In the genomic region with DNA sequence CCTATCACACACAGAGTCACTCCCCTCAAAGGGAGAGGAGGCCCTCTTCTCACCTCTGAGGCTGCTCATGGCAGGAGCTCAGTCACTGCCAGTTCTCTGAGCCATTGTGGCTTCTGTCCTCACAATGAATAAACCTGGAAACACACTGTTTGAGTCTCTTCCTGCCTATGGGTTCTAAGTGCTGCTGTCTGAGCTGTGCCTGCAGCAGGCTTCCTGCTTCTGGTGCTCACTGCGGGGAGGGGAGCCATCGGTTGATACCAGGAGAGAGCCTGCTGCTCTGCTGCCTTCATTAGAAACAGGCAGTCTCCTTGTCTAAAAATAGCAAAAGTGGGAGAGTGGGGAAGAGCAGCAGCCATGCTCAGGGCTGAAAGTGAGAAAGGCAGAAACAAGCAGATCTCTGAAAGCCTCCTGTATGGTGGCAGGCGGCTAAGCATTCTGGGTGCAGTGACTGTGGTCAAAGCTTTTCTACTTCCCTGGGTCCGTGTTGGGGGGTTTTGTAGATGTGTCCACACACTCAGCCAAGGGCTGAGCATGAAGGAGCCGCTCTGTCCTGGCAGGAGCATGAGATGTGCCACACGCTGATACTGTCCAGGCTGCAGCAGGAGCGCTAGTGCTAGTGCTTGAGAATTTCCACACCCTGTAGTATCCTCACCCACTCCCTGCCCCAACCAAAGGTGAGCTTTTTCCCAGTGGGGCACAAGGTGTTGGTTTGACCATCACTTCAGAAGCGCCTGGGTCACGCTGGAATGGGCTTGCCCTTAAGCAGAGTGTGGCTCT, we compare ENCODE assay signal across 10 cellular contexts. TPM values are rescaled to one million over a fixed set of nuclear protein-coding genes. Genes with fewer than 3 reads are reported as not detected.
DNase-seq lines count a peak whose midpoint lies in the region; ATAC-seq, FAIRE-seq and TF ChIP-seq lines count a peak whose summit lies in the region.
"Had no signal": no experiment of that assay in that cellular context is flagged by ENCODE, and none has a peak within 500 bp of the region (broad histone marks: within the 10 kb centered on the region; RNA-seq: fewer than 3 reads in every experiment).

No MANE protein-coding gene starts in this region.

- H3K4me2 ChIP-seq in neural cell (ENCODE audit: low read length): no peak overlapping the region

- DNase-seq in GM12892 (ENCODE audit: insufficient read length): no peak
- peak; percentile 86 for DNase-seq in NCI-H69 (lab: John Stamatoyannopoulos, UW)
- peak; percentile 40 to 67 for DNase-seq in cerebellar nuclear complex (lab: John Stamatoyannopoulos, UW)
- DNase-seq in midbrain (lab: John Stamatoyannopoulos, UW): no peak
- no peak for DNase-seq in putamen (ENCODE audit: low spot score)
- no peak for DNase-seq in NCI-H510A treated with DMSO at 0.1 percent for 48 hours (lab: John Stamatoyannopoulos, UW)
- DNase-seq: HCEC 1CT had no signal

- no peak for ATAC-seq in GM19452 (IDR thresholded peaks at IDR 0.05; ENCODE audit: unreplicated experiment)

- no peak overlapping the region for H3K4me3 ChIP-seq in neural cell (ENCODE audit: low read length)

- FAIRE-seq in GM12892 (lab: Jason Lieb, UNC): peak; percentile 84
- FAIRE-seq: colon had no signal

- H4K20me1 ChIP-seq in neural cell (ENCODE audit: insufficient read depth): no peaks in the 10 kb centered on the region

- TF ChIP-seq EP300 in neural cell (conservative IDR thresholded peaks at IDR 0.05; ENCODE audit: poor library complexity, severe bottlenecking): no peak

- peak overlapping the region; percentile 11 for H3K27ac ChIP-seq in neural cell (ENCODE audit: low read length)

- no peaks in the 10 kb centered on the region for H3K36me3 ChIP-seq in neural cell (ENCODE audit: insufficient read depth, low read length)

- no peaks in the 10 kb centered on the region for H3K27me3 ChIP-seq in neural cell (ENCODE audit: insufficient read depth, low read depth, low read length)

- no peaks in the 10 kb centered on the region for H3K79me2 ChIP-seq in neural cell (replicated peaks; ENCODE audit: insufficient read depth, low read length)

- no peak for TF ChIP-seq RAD21 in neural cell (conservative IDR thresholded peaks at IDR 0.05)

- peaks cover 6% of the 10 kb centered on the region for H3K9me3 ChIP-seq in neural cell (ENCODE audit: low read length)

- H3K9ac ChIP-seq in neural cell (ENCODE audit: low read length): peak overlapping the region; percentile 13

- no peaks in the 10 kb centered on the region for H3F3A ChIP-seq in neural cell (ENCODE audit: insufficient read depth, low read length, poor library complexity, severe bottlenecking)

- no peak for TF ChIP-seq POLR2A in GM12892 (IDR thresholded peaks at IDR 0.05; ENCODE audit: low read depth, low read length)

- TF ChIP-seq CTCF in neural cell (IDR thresholded peaks at IDR 0.05; ENCODE audit: poor library complexity, severe bottlenecking): no peak

- H3K9me2 ChIP-seq in neural cell (ENCODE audit: insufficient read depth, low read length): no peaks in the 10 kb centered on the region

- no peak overlapping the region for H2AFZ ChIP-seq in neural cell (ENCODE audit: low read depth, low read length)

TF ChIP-seq in neural cell, 6 proteins besides CTCF, POLR2A, EP300 and RAD21:
- TF ChIP-seq TAF1 (IDR thresholded peaks at IDR 0.05; ENCODE audit: low read depth) (no peak), POLR2AphosphoS5 (IDR thresholded peaks at IDR 0.05) (no peak), SMC3 (conservative IDR thresholded peaks at IDR 0.05; ENCODE audit: poor library complexity) (no peak), MXI1 (conservative IDR thresholded peaks at IDR 0.05; ENCODE audit: poor library complexity, severe bottlenecking) (no peak), EZH2 (IDR thresholded peaks at IDR 0.05; ENCODE audit: borderline replicate concordance, insufficient read depth, low read length, poor library complexity, severe bottlenecking) (no peak)
- TF ChIP-seq, protein P1, sequence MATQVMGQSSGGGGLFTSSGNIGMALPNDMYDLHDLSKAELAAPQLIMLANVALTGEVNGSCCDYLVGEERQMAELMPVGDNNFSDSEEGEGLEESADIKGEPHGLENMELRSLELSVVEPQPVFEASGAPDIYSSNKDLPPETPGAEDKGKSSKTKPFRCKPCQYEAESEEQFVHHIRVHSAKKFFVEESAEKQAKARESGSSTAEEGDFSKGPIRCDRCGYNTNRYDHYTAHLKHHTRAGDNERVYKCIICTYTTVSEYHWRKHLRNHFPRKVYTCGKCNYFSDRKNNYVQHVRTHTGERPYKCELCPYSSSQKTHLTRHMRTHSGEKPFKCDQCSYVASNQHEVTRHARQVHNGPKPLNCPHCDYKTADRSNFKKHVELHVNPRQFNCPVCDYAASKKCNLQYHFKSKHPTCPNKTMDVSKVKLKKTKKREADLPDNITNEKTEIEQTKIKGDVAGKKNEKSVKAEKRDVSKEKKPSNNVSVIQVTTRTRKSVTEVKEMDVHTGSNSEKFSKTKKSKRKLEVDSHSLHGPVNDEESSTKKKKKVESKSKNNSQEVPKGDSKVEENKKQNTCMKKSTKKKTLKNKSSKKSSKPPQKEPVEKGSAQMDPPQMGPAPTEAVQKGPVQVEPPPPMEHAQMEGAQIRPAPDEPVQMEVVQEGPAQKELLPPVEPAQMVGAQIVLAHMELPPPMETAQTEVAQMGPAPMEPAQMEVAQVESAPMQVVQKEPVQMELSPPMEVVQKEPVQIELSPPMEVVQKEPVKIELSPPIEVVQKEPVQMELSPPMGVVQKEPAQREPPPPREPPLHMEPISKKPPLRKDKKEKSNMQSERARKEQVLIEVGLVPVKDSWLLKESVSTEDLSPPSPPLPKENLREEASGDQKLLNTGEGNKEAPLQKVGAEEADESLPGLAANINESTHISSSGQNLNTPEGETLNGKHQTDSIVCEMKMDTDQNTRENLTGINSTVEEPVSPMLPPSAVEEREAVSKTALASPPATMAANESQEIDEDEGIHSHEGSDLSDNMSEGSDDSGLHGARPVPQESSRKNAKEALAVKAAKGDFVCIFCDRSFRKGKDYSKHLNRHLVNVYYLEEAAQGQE (IDR thresholded peaks at IDR 0.05; ENCODE audit: borderline replicate concordance): no peak

RNA-seq across cellular contexts. Expression of a gene that starts 34.2 kb away (rescaled TPM):
- polyA plus RNA-seq in GM12892 (2012; ENCODE audit: missing spikeins): not detected
- polyA plus RNA-seq in neural cell: not detected in 2 replicates
- polyA minus RNA-seq in neural cell: not detected in 2 replicates

RNA-seq across cellular contexts. Expression of a gene that starts 55.8 kb away (rescaled TPM):
- polyA plus RNA-seq in GM12892 (2012; ENCODE audit: missing spikeins): 17.4 TPM
- polyA plus RNA-seq in neural cell: 3.5 and 7.3 TPM in 2 replicates
- 3.4 and 3.7 TPM in 2 replicates for polyA minus RNA-seq in neural cell

Comparison
In these comparisons a context has a peak if more than half of its experiments do, and no peak if none do; other contexts are left out.
1. DNase-seq: peak in NCI-H69 (single experiment) and cerebellar nuclear complex (2 of 2); none in GM12892 (single experiment), midbrain (single experiment), putamen (single experiment) and NCI-H510A treated with DMSO at 0.1 percent for 48 hours (single experiment).